Comparison of ENCODE assay signal across 22 cellular contexts in the genomic region with DNA sequence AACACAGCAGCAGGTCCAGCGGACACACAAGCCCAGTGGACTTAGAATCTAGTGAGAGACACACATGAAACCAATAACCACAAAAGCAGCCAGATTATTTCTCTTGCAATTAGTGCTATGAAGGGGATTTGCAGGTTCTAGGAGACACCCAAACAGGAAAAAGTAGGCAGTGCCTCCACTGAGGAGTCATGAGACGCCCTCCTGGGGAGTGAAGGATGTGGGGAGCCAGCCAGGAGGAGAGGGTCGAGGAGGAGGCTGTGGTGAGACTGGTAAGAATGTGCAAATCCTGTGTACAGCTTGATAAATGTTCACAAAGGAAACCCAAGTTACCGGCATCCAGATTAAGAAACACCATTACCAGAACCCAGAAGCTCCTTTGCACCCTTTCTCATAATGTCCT. TPM values are rescaled to one million over a fixed set of nuclear protein-coding genes. Genes with fewer than 3 reads are reported as not detected.
"Had no signal": no experiment of that assay in that cellular context is flagged by ENCODE, and none has a peak within 500 bp of the region (broad histone marks: within the 10 kb centered on the region; RNA-seq: fewer than 3 reads in every experiment).

No MANE protein-coding gene starts in this region.

- H3K27ac Mint-ChIP-seq: activated CD8-positive, alpha-beta T cell treated with anti-CD3 and anti-CD28 coated beads, Interleukin-2, amount 10 ng/mL, durations not matched to agents 7 days and 5 days; activated naive CD4-positive, alpha-beta T cell treated with anti-CD3 and anti-CD28 coated beads, Interleukin-2, amount 50 U/mL, for 24 hours; activated T-cell treated with anti-CD3 and anti-CD28 coated beads, Interleukin-2, amount 50 U/mL, for 24 hours; activated T-helper 1 cell treated with anti-CD3 and anti-CD28 coated beads, Interleukin-12 subunit alpha, Interleukin-12 subunit beta, Interleukin-2, Interleukin-4 antibody, amounts not matched to agents 30 ng/mL and 10 ng/mL and 1 ng/mL, durations not matched to agents 14 hours and 24 hours and 36 hours had no signal

- ATAC-seq: activated CD8-positive, alpha-beta T cell treated with anti-CD3 and anti-CD28 coated beads, Interleukin-2, amount 10 ng/mL, durations not matched to agents 7 days and 5 days; body of pancreas; PC-3 had no signal

- H3K36me3 ChIP-seq: cardiac muscle cell had no signal

- H3K9me3 ChIP-seq: body of pancreas had no signal

- H3K9me3 Mint-ChIP-seq: activated naive CD4-positive, alpha-beta T cell treated with anti-CD3 and anti-CD28 coated beads, Interleukin-2, amount 50 U/mL, for 24 hours; activated T-cell treated with anti-CD3 and anti-CD28 coated beads, Interleukin-2, amount 50 U/mL, for 24 hours; activated T-helper 1 cell treated with anti-CD3 and anti-CD28 coated beads, Interleukin-12 subunit alpha, Interleukin-12 subunit beta, Interleukin-2, Interleukin-4 antibody, amounts not matched to agents 30 ng/mL and 10 ng/mL and 1 ng/mL, durations not matched to agents 14 hours and 24 hours and 36 hours had no signal

- H3K36me3 Mint-ChIP-seq: activated naive CD4-positive, alpha-beta T cell treated with anti-CD3 and anti-CD28 coated beads, Interleukin-2, amount 50 U/mL, for 24 hours had no signal

- H3K4me3 ChIP-seq: body of pancreas, cardiac muscle cell had no signal

- H3K27me3 ChIP-seq: body of pancreas, cardiac muscle cell had no signal

- H3K4me3 Mint-ChIP-seq: activated CD8-positive, alpha-beta T cell treated with anti-CD3 and anti-CD28 coated beads, Interleukin-2, amount 10 ng/mL, durations not matched to agents 7 days and 5 days; activated naive CD4-positive, alpha-beta T cell treated with anti-CD3 and anti-CD28 coated beads, Interleukin-2, amount 50 U/mL, for 24 hours; activated T-cell treated with anti-CD3 and anti-CD28 coated beads, Interleukin-2, amount 50 U/mL, for 24 hours; activated T-helper 1 cell treated with anti-CD3 and anti-CD28 coated beads, Interleukin-12 subunit alpha, Interleukin-12 subunit beta, Interleukin-2, Interleukin-4 antibody, amounts not matched to agents 30 ng/mL and 10 ng/mL and 1 ng/mL, durations not matched to agents 14 hours and 24 hours and 36 hours had no signal

- H3K4me1 Mint-ChIP-seq: activated naive CD4-positive, alpha-beta T cell treated with anti-CD3 and anti-CD28 coated beads, Interleukin-2, amount 50 U/mL, for 24 hours had no signal

- H3K27ac ChIP-seq: cardiac muscle cell had no signal

- DNase-seq: activated CD4-positive, alpha-beta T cell treated with anti-CD3 and anti-CD28 coated beads for 4 hours; activated CD4-positive, alpha-beta T cell treated with anti-CD3 and anti-CD28 coated beads, Interleukin-2, amount 50 U/mL, for 4 hours; activated CD8-positive, alpha-beta memory T cell treated with anti-CD3 and anti-CD28 coated beads, Interleukin-2, amount 50 U/mL, for 48 hours; activated CD8-positive, alpha-beta T cell treated with anti-CD3 and anti-CD28 coated beads, Interleukin-2, amount 10 ng/mL, durations not matched to agents 7 days and 5 days; activated effector memory CD4-positive, alpha-beta T cell treated with Interleukin-2 at 50 U/mL for 16 hours; activated naive CD4-positive, alpha-beta T cell; activated T-cell treated with anti-CD3 and anti-CD28 coated beads, Interleukin-2, amount 50 U/mL, for 24 hours; aorta; MM.1S; NCI-H1105; NCI-H1436; NCI-H1694 treated with DMSO at 0.1 percent for 48 hours; NCI-H2029 treated with DMSO at 0.1 percent for 48 hours; NCI-H510A treated with DMSO at 0.1 percent for 48 hours; SIG-M5; T-helper 2 cell; T1000 had no signal

RNA-seq across cellular contexts. Expression of a gene that starts 2.7 kb away (rescaled TPM):
- total RNA-seq: activated CD8-positive, alpha-beta T cell treated with anti-CD3 and anti-CD28 coated beads, Interleukin-2, amount 10 ng/mL, durations not matched to agents 7 days and 5 days; activated T-helper 1 cell treated with anti-CD3 and anti-CD28 coated beads, Interleukin-12 subunit alpha, Interleukin-12 subunit beta, Interleukin-2, Interleukin-4 antibody, amounts not matched to agents 30 ng/mL and 10 ng/mL and 1 ng/mL, durations not matched to agents 14 hours and 24 hours and 36 hours; aorta; cardiac muscle cell had no signal
- polyA plus RNA-seq: cardiac muscle cell had no signal
